In genomic region chr10:79241990-79242619, GRCh38 we compare ENCODE assay signal across 8 cellular contexts.
DNase-seq lines count a peak whose midpoint lies in the region; ATAC-seq and TF ChIP-seq lines count a peak whose summit lies in the region.

No MANE protein-coding gene starts in this region.

- intact Hi-C loops in IMR-90 (cut with micrococcal nuclease) (no loop called here), mucosa of descending colon (cut with DNase I, micrococcal nuclease) (no loop called here)

- H3K4me1 ChIP-seq in IMR-90 (ENCODE audit: control insufficient read depth, insufficient read depth, low read length) = peaks cover 54% of the 10 kb centered on the region
- H3K4me1 ChIP-seq in endodermal cell (ENCODE audit: control insufficient read depth, insufficient read depth, low read length) = peaks cover 35% of the 10 kb centered on the region
- H3K4me1 ChIP-seq in mucosa of descending colon (ENCODE audit: low read depth) = peaks cover 21% of the 10 kb centered on the region
- H3K4me1 ChIP-seq in subcutaneous abdominal adipose tissue (ENCODE audit: control insufficient read depth in 5 of 5, insufficient read depth in 5 of 5, low read length in 5 of 5) = peaks cover 38 to 82% (median 75%) of the 10 kb centered on the region in 5 donors

- H3K4me2 ChIP-seq in IMR-90 (ENCODE audit: low read depth, low read length) = peak overlapping the region; percentile 59

- H3K4me1 Mint-ChIP-seq in activated CD4-positive, alpha-beta T cell treated with anti-CD3 and anti-CD28 coated beads, Interleukin-2, amount 10 ng/mL, durations not matched to agents 7 days and 5 days = peaks cover 47% of the 10 kb centered on the region
- peaks cover 47% of the 10 kb centered on the region for H3K4me1 Mint-ChIP-seq in endodermal cell

- H4K20me1 ChIP-seq in IMR-90 (ENCODE audit: insufficient read depth, low read length) = peaks cover 87% of the 10 kb centered on the region

- peak overlapping the region; percentile 57; the same call in 1 of the 3 replicates for H2BK15ac ChIP-seq in IMR-90 (ENCODE audit: low read depth, low read length)

- peak overlapping the region; percentile 83 for H3K14ac ChIP-seq in IMR-90 (replicated peaks; ENCODE audit: low read depth, low read length)

- dilution Hi-C loops in IMR-90 (cut with HindIII; ENCODE audit: low sequenced_read_pairs, unreplicated experiment) = no loop called here

- H3K27ac Mint-ChIP-seq in activated CD4-positive, alpha-beta T cell treated with anti-CD3 and anti-CD28 coated beads, Interleukin-2, amount 10 ng/mL, durations not matched to agents 7 days and 5 days = peak overlapping the region; percentile 73
- no peak overlapping the region for H3K27ac Mint-ChIP-seq in endodermal cell

- H3K4ac ChIP-seq in IMR-90 (ENCODE audit: low read depth, low read length) = peak overlapping the region; percentile 61

- no peak overlapping the region for H3K18ac ChIP-seq in IMR-90 (ENCODE audit: low read depth, low read length)

- H3K27me3 ChIP-seq in IMR-90 (ENCODE audit: control insufficient read depth, insufficient read depth, low read length) = no peaks in the 10 kb centered on the region
- no peaks in the 10 kb centered on the region for H3K27me3 ChIP-seq in endodermal cell (ENCODE audit: control insufficient read depth, insufficient read depth, low read length, poor library complexity, severe bottlenecking)
- no peaks in the 10 kb centered on the region for H3K27me3 ChIP-seq in subcutaneous abdominal adipose tissue (ENCODE audit: control insufficient read depth in 5 of 5, insufficient read depth in 4 of 5, low read length in 5 of 5)

- H2AK9ac ChIP-seq in IMR-90 (replicated peaks; ENCODE audit: low read depth, low read length, poor library complexity) = peak overlapping the region; percentile 84

- no peak for TF ChIP-seq RAD21 in IMR-90 (IDR thresholded peaks at IDR 0.05; ENCODE audit: low read length)

- POLR2A ChIA-PET in IMR-90 (lab: Charles Lee; ENCODE audit: unreplicated experiment) = no interaction called here
- POLR2A ChIA-PET in activated CD4-positive, alpha-beta T cell treated with anti-CD3 and anti-CD28 coated beads, Interleukin-2, amount 10 ng/mL, durations not matched to agents 7 days and 5 days (lab: Charles Lee) = no interaction called here

- peaks cover 60% of the 10 kb centered on the region for H3K9me1 ChIP-seq in IMR-90 (ENCODE audit: insufficient read depth, low read length)

- TF ChIP-seq CTCF in IMR-90 (conservative IDR thresholded peaks at IDR 0.05; ENCODE audit: low read depth, low read length) (no peak), endodermal cell (conservative IDR thresholded peaks at IDR 0.05) (no peak), mucosa of descending colon (IDR thresholded peaks at IDR 0.05) (no peak)

- H2AFZ ChIP-seq in IMR-90 (replicated peaks; ENCODE audit: low read length, poor library complexity) = peak overlapping the region; percentile 81

- H3K79me1 ChIP-seq in IMR-90 (ENCODE audit: low read depth in 1 of 2, low read length in 2 of 2) = peaks cover 46 to 87% of the 10 kb centered on the region in 2 experiments

- 0 out of 2 replicates have a peak, but pooled peaks have one; percentile 46 for TF ChIP-seq POLR2A in IMR-90 (IDR thresholded peaks at IDR 0.05; ENCODE audit: low read depth, low read length)

- in situ Hi-C loops in IMR-90 (cut with MboI; ENCODE audit: low sequenced_read_pairs) = no loop called here

- H2AK5ac ChIP-seq in IMR-90 (ENCODE audit: low read depth, low read length) = peak overlapping the region; percentile 81

- no peak overlapping the region for H2BK20ac ChIP-seq in IMR-90 (ENCODE audit: low read depth, low read length)

- H3K36me3 ChIP-seq in IMR-90 (ENCODE audit: control insufficient read depth, insufficient read depth, low read length) (peaks cover 8% of the 10 kb centered on the region), endodermal cell (ENCODE audit: control insufficient read depth, insufficient read depth, low read length) (no peaks in the 10 kb centered on the region), mucosa of descending colon (ENCODE audit: low read depth) (no peaks in the 10 kb centered on the region), subcutaneous abdominal adipose tissue (ENCODE audit: control insufficient read depth in 5 of 5, insufficient read depth in 5 of 5, low read length in 5 of 5) (peaks cover 0 to 5% (median 2%) of the 10 kb centered on the region in 5 donors)

- CTCF ChIA-PET in IMR-90 (lab: Yijun Ruan, JAX) = no interaction called here
- CTCF ChIA-PET in activated CD4-positive, alpha-beta T cell treated with anti-CD3 and anti-CD28 coated beads, Interleukin-2, amount 10 ng/mL, durations not matched to agents 7 days and 5 days (lab: Charles Lee) = interaction anchor here (1.1 kb wide), 1 partner anchor 106 kb away, joined by 3 read pairs; no protein-coding TSS in a partner anchor

- H3K4me3 Mint-ChIP-seq in activated CD4-positive, alpha-beta T cell treated with anti-CD3 and anti-CD28 coated beads, Interleukin-2, amount 10 ng/mL, durations not matched to agents 7 days and 5 days = peak overlapping the region; percentile 74
- peak overlapping the region; percentile 54 for H3K4me3 Mint-ChIP-seq in endodermal cell

- H3K27ac ChIP-seq in IMR-90 (ENCODE audit: insufficient read depth, low read length) (peak overlapping the region; percentile 26; the same call in 1 of the 2 replicates), endodermal cell (ENCODE audit: low read depth, low read length) (peak overlapping the region; percentile 53), subcutaneous abdominal adipose tissue (ENCODE audit: low read depth, low read length) (peak overlapping the region; percentile 83)

- H4K5ac ChIP-seq in IMR-90 (ENCODE audit: low read depth, low read length) = no peak overlapping the region

- peak overlapping the region; percentile 2; the same call in 1 of the 2 replicates for H3K9ac ChIP-seq in IMR-90 (ENCODE audit: low read depth, low read length)
- no peak overlapping the region for H3K9ac ChIP-seq in endodermal cell (ENCODE audit: extremely low read depth, low read length, poor library complexity, severe bottlenecking)
- peak overlapping the region in 4 of 5 donors; percentile 32 to 56 (median 46) for H3K9ac ChIP-seq in subcutaneous abdominal adipose tissue (ENCODE audit: low read length in 5 of 5)

- H2BK5ac ChIP-seq in IMR-90 (ENCODE audit: low read depth, low read length, poor library complexity, severe bottlenecking) = peak overlapping the region; percentile 57

- peak overlapping the region; percentile 8; the same call in 1 of the 2 replicates for H2BK120ac ChIP-seq in IMR-90 (ENCODE audit: low read depth, low read length)

- H3K23ac ChIP-seq in IMR-90 (ENCODE audit: low read depth, low read length) = peak overlapping the region; percentile 71; the same call in 1 of the 2 replicates

- H3K9me3 Mint-ChIP-seq in activated CD4-positive, alpha-beta T cell treated with anti-CD3 and anti-CD28 coated beads, Interleukin-2, amount 10 ng/mL, durations not matched to agents 7 days and 5 days = no peaks in the 10 kb centered on the region
- H3K9me3 Mint-ChIP-seq in endodermal cell = no peaks in the 10 kb centered on the region

- WGBS in IMR-90 (ENCODE audit: extremely low coverage in 2 of 2, insufficient read length in 1 of 2), 2 experiments = 1% methylated on average over 18 of the region's 36 CpGs; no CpG with 5 or more reads in 1 of the 2 experiments
- WGBS in endodermal cell (ENCODE audit: insufficient coverage in 1 of 2, insufficient read length in 1 of 2), 2 experiments = 3 to 8% methylated on average over 17 to 27 of the region's 36 CpGs

- no TSS peak for BruUV-seq in IMR-90 (replicated peaks; lab: Mats Ljungman, UMichigan)

- peak overlapping the region; percentile 50 to 82; a peak in 3 of 4 replicates for H4K8ac ChIP-seq in IMR-90 (ENCODE audit: low read depth in 2 of 2, low read length in 2 of 2)

- peaks cover 7% of the 10 kb centered on the region for H3K36me3 Mint-ChIP-seq in activated CD4-positive, alpha-beta T cell treated with anti-CD3 and anti-CD28 coated beads, Interleukin-2, amount 10 ng/mL, durations not matched to agents 7 days and 5 days (ENCODE audit: low read depth)
- peaks cover 6% of the 10 kb centered on the region for H3K36me3 Mint-ChIP-seq in endodermal cell (ENCODE audit: low read depth)

- peak; percentile 59 for ATAC-seq in IMR-90 (ENCODE audit: low read depth)
- ATAC-seq in mucosa of descending colon = peak; percentile 45
- ATAC-seq in HG03159 (IDR thresholded peaks at IDR 0.05; ENCODE audit: unreplicated experiment) = no peak

- H3K27me3 Mint-ChIP-seq in activated CD4-positive, alpha-beta T cell treated with anti-CD3 and anti-CD28 coated beads, Interleukin-2, amount 10 ng/mL, durations not matched to agents 7 days and 5 days = no peaks in the 10 kb centered on the region
- H3K27me3 Mint-ChIP-seq in endodermal cell (ENCODE audit: insufficient read depth) = peaks cover 22% of the 10 kb centered on the region

- H4K91ac ChIP-seq in IMR-90 (ENCODE audit: insufficient read depth, low read depth, low read length) = peak overlapping the region; percentile 44; the same call in 1 of the 2 replicates

- no peak overlapping the region; the same call in 1 of the 2 replicates for H3K56ac ChIP-seq in IMR-90 (ENCODE audit: extremely low read depth, insufficient read depth, low read length)

- DNase-seq in activated naive CD4-positive, alpha-beta T cell treated with Interleukin-2 at 50 U/mL for 16 hours = peak; percentile 51
- DNase-seq in activated naive CD4-positive, alpha-beta T cell (lab: John Stamatoyannopoulos, UW) = no peak
- DNase-seq in IMR-90 (peak; percentile 67), endodermal cell (peak; percentile 82), mucosa of descending colon (peak; percentile 55 to 84 (median 68))
- DNase-seq in activated CD4-positive, alpha-beta T cell treated with anti-CD3 and anti-CD28 coated beads, Interleukin-2, amount 10 ng/mL, durations not matched to agents 7 days and 5 days = peak; percentile 31

- H3K9me3 ChIP-seq in IMR-90 (ENCODE audit: control insufficient read depth, insufficient read depth, low read length) (no peaks in the 10 kb centered on the region), endodermal cell (ENCODE audit: control insufficient read depth, low read length) (no peaks in the 10 kb centered on the region), mucosa of descending colon (no peaks in the 10 kb centered on the region), subcutaneous abdominal adipose tissue (ENCODE audit: control insufficient read depth in 5 of 5, low read length in 5 of 5) (no peaks in the 10 kb centered on the region)

- H3K4me3 ChIP-seq in IMR-90 (ENCODE audit: insufficient read depth, low read depth, low read length) = peak overlapping the region; percentile 7; the same call in 1 of the 2 replicates
- peak overlapping the region; percentile 76 for H3K4me3 ChIP-seq in endodermal cell (ENCODE audit: low read length)
- H3K4me3 ChIP-seq in mucosa of descending colon = no peak overlapping the region
- peak overlapping the region; percentile 35 to 66 (median 55) for H3K4me3 ChIP-seq in subcutaneous abdominal adipose tissue (ENCODE audit: low read depth in 1 of 5, low read length in 5 of 5)

TF ChIP-seq in IMR-90, 13 proteins besides CTCF, POLR2A, EP300 and RAD21 (continues in another document):
- peak; percentile 89 for TF ChIP-seq MAZ (IDR thresholded peaks at IDR 0.05; ENCODE audit: borderline replicate concordance, low read depth, low read length)
- TF ChIP-seq MXI1 (IDR thresholded peaks at IDR 0.05; ENCODE audit: borderline replicate concordance, low read depth, low read length) = peak; percentile 35; the same call in 1 of the 2 replicates
- TF ChIP-seq RFX5 (IDR thresholded peaks at IDR 0.05; ENCODE audit: low read depth, low read length) = no peak

Comparison
In these comparisons a context has a peak if more than half of its experiments do, and no peak if none do; other contexts are left out.
1. DNase-seq: peak in activated naive CD4-positive, alpha-beta T cell treated with Interleukin-2 at 50 U/mL for 16 hours (single experiment), IMR-90 (single experiment), activated CD4-positive, alpha-beta T cell treated with anti-CD3 and anti-CD28 coated beads, Interleukin-2, amount 10 ng/mL, durations not matched to agents 7 days and 5 days (single experiment), endodermal cell (single experiment) and mucosa of descending colon (3 of 3); none in activated naive CD4-positive, alpha-beta T cell (0 of 4).
2. H3K27ac ChIP-seq: peak in every context shown above with its lines; median percentile 83 in subcutaneous abdominal adipose tissue; 53 in endodermal cell; 26 in IMR-90.